17 cellular contexts compared by ENCODE assay signal in genomic region chr9:96935401-96935800, GRCh38. TPM values are rescaled to one million over a fixed set of nuclear protein-coding genes. Genes with fewer than 3 reads are reported as not detected.
"Had no signal": no experiment of that assay in that cellular context is flagged by ENCODE, and none has a peak within 500 bp of the region (broad histone marks: within the 10 kb centered on the region; RNA-seq: fewer than 3 reads in every experiment).

No MANE protein-coding gene starts in this region.

RNA-seq across cellular contexts. Expression of gene NUTM2G, which starts 6.8 kb away (rescaled TPM):
- total RNA-seq: kidney epithelial cell, left ventricle myocardium inferior, lower leg skin, lung, mononuclear cell, natural killer cell, osteocyte, progenitor cell of endocrine pancreas, pulmonary artery endothelial cell, renal cortical epithelial cell, right atrium auricular region, stomach, thyroid gland, transverse colon, upper lobe of left lung, urinary bladder, vagina had no signal
- polyA plus RNA-seq: lung, stomach, urinary bladder had no signal
